Comparison of ENCODE assay signal across 1 cellular context in genomic region chr13:44917589-44918322, GRCh38.
A peak's percentile ranks its signal among the peaks of the same experiment; 100 is the strongest.
TF ChIP-seq lines count a peak whose summit lies in the region.

No MANE protein-coding gene starts in this region.

TF ChIP-seq in HepG2, 621 proteins besides CTCF, POLR2A, EP300 and RAD21 (continued from another document and continues in another):
- TF ChIP-seq ZBTB2 (CRISPR knock-in tag; IDR thresholded peaks at IDR 0.05; ENCODE audit: low read depth) (no peak), HNRNPK (IDR thresholded peaks at IDR 0.05; ENCODE audit: low read depth, low read length, poor library complexity, severe bottlenecking) (no peak), SAFB2 (CRISPR knock-in tag; IDR thresholded peaks at IDR 0.05; ENCODE audit: borderline replicate concordance, low read depth) (0 out of 2 replicates have a peak, but pooled peaks have one; percentile 30), GPBP1L1 (CRISPR knock-in tag; IDR thresholded peaks at IDR 0.05) (no peak), PHF8 (CRISPR knock-in tag; IDR thresholded peaks at IDR 0.05) (peak; percentile 78), ZNF761 (CRISPR knock-in tag; conservative IDR thresholded peaks at IDR 0.05) (0 out of 2 replicates have a peak, but pooled peaks have one; percentile 17), ZNF646 (CRISPR knock-in tag; IDR thresholded peaks at IDR 0.05) (no peak), ZNF550 (CRISPR knock-in tag; IDR thresholded peaks at IDR 0.05; ENCODE audit: borderline replicate concordance) (no peak), THAP8 (CRISPR knock-in tag; IDR thresholded peaks at IDR 0.05; ENCODE audit: borderline replicate concordance) (no peak), ZNF296 (CRISPR knock-in tag; conservative IDR thresholded peaks at IDR 0.05) (no peak), FOXK2 (IDR thresholded peaks at IDR 0.05) (peak; percentile 4; the same call in 1 of the 2 replicates), ISL2 (CRISPR knock-in tag; IDR thresholded peaks at IDR 0.05) (no peak), NFAT5 (CRISPR knock-in tag; IDR thresholded peaks at IDR 0.05) (peak; percentile 66; the same call in 1 of the 2 replicates), PHF21A (CRISPR knock-in tag; IDR thresholded peaks at IDR 0.05) (peak; percentile 92), HOXA5 (CRISPR knock-in tag; IDR thresholded peaks at IDR 0.05) (peak; percentile 26), ARID4A (CRISPR knock-in tag; IDR thresholded peaks at IDR 0.05; ENCODE audit: borderline replicate concordance) (peak; percentile 85; the same call in 1 of the 2 replicates), ZNF879 (CRISPR knock-in tag; IDR thresholded peaks at IDR 0.05) (no peak), ARNT (IDR thresholded peaks at IDR 0.05) (no peak), KDM3A (CRISPR knock-in tag; IDR thresholded peaks at IDR 0.05; ENCODE audit: low read depth) (no peak), TSC22D2 (CRISPR knock-in tag; IDR thresholded peaks at IDR 0.05; ENCODE audit: borderline replicate concordance) (no peak; the same call in 1 of the 2 replicates), ZNF337 (CRISPR knock-in tag; IDR thresholded peaks at IDR 0.05; ENCODE audit: borderline replicate concordance, low read depth) (no peak), ZNF598 (CRISPR knock-in tag; IDR thresholded peaks at IDR 0.05; ENCODE audit: borderline replicate concordance) (0 out of 2 replicates have a peak, but pooled peaks have one; percentile 53), AGO2 (optimal IDR thresholded peaks at IDR 0.05; ENCODE audit: low read depth, low read length) (no peak), NCOA5 (CRISPR knock-in tag; IDR thresholded peaks at IDR 0.05) (no peak), FOXP1 (IDR thresholded peaks at IDR 0.05) (no peak), FOXP1 (CRISPR knock-in tag; IDR thresholded peaks at IDR 0.05) (no peak), ZIK1 (CRISPR knock-in tag; IDR thresholded peaks at IDR 0.05; ENCODE audit: borderline replicate concordance, low read depth) (no peak)
- TF ChIP-seq, protein P1, sequence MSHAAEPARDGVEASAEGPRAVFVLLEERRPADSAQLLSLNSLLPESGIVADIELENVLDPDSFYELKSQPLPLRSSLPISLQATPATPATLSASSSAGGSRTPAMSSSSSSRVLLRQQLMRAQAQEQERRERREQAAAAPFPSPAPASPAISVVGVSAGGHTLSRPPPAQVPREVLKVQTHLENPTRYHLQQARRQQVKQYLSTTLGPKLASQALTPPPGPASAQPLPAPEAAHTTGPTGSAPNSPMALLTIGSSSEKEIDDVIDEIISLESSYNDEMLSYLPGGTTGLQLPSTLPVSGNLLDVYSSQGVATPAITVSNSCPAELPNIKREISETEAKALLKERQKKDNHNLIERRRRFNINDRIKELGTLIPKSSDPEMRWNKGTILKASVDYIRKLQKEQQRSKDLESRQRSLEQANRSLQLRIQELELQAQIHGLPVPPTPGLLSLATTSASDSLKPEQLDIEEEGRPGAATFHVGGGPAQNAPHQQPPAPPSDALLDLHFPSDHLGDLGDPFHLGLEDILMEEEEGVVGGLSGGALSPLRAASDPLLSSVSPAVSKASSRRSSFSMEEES (CRISPR knock-in tag; IDR thresholded peaks at IDR 0.05), result 0 out of 2 replicates have a peak, but pooled peaks have one; percentile 11
- TF ChIP-seq, protein P2, sequence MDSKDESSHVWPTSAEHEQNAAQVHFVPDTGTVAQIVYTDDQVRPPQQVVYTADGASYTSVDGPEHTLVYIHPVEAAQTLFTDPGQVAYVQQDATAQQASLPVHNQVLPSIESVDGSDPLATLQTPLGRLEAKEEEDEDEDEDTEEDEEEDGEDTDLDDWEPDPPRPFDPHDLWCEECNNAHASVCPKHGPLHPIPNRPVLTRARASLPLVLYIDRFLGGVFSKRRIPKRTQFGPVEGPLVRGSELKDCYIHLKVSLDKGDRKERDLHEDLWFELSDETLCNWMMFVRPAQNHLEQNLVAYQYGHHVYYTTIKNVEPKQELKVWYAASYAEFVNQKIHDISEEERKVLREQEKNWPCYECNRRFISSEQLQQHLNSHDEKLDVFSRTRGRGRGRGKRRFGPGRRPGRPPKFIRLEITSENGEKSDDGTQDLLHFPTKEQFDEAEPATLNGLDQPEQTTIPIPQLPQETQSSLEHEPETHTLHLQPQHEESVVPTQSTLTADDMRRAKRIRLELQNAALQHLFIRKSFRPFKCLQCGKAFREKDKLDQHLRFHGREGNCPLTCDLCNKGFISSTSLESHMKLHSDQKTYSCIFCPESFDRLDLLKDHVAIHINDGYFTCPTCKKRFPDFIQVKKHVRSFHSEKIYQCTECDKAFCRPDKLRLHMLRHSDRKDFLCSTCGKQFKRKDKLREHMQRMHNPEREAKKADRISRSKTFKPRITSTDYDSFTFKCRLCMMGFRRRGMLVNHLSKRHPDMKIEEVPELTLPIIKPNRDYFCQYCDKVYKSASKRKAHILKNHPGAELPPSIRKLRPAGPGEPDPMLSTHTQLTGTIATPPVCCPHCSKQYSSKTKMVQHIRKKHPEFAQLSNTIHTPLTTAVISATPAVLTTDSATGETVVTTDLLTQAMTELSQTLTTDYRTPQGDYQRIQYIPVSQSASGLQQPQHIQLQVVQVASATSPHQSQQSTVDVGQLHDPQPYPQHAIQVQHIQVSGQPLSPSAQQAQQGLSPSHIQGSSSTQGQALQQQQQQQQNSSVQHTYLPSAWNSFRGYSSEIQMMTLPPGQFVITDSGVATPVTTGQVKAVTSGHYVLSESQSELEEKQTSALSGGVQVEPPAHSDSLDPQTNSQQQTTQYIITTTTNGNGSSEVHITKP (CRISPR knock-in tag; IDR thresholded peaks at IDR 0.05; ENCODE audit: low read depth), result no peak; the same call in 1 of the 2 replicates
